ENCODE assay signal across 8 cellular contexts in genomic region chr17:42221886-42222745, GRCh38. TPM values are rescaled to one million over a fixed set of nuclear protein-coding genes. Genes with fewer than 3 reads are reported as not detected.
DNase-seq lines count a peak whose midpoint lies in the region; ATAC-seq, FAIRE-seq and TF ChIP-seq lines count a peak whose summit lies in the region.

No MANE protein-coding gene starts in this region.

- H3K9me2 ChIP-seq in OCI-LY7 (ENCODE audit: insufficient read depth, low read length): no peaks in the 10 kb centered on the region

- DNase-seq in AG09319 (ENCODE audit: extremely low read depth, low read depth) (no peak), H4 (ENCODE audit: low spot score) (peak; percentile 24), OCI-LY7 (ENCODE audit: low spot score) (peak; percentile 66), activated T-cell treated with anti-CD3 and anti-CD28 coated beads for 4 hours (peak; percentile 44), fibroblast of lung (ENCODE audit: low read depth in 2 of 2) (peak; percentile 32 to 72), pancreas (peak in 1 of 6 donors; percentile 19), NCI-H1930 (lab: John Stamatoyannopoulos, UW) (no peak)

- CTCF ChIA-PET in OCI-LY7 (lab: Charles Lee; ENCODE audit: unreplicated experiment): interaction anchor here (0.6 to 1.3 kb wide), 7 partner anchors 24 to 459 kb away, joined by 3 to 5 read pairs (median 3); no protein-coding TSS in a partner anchor

- H3K4me2 ChIP-seq in OCI-LY7 (ENCODE audit: low read length) (no peak overlapping the region), fibroblast of lung (ENCODE audit: extremely low read depth, insufficient read depth, low read length) (no peak overlapping the region)

- POLR2A ChIA-PET in OCI-LY7 (lab: Charles Lee): interaction anchor here (0.6 kb wide), 1 partner anchor 92 kb away, joined by 4 read pairs; no protein-coding TSS in a partner anchor

- no peaks in the 10 kb centered on the region for H3K4me1 ChIP-seq in OCI-LY7 (ENCODE audit: insufficient read depth, low read length, poor library complexity, severe bottlenecking)
- H3K4me1 ChIP-seq in fibroblast of lung (ENCODE audit: control insufficient read depth, extremely low read depth, insufficient read depth, low read length): no peaks in the 10 kb centered on the region
- no peaks in the 10 kb centered on the region for H3K4me1 ChIP-seq in pancreas

- H3K9me3 ChIP-seq in OCI-LY7 (ENCODE audit: low read length): no peaks in the 10 kb centered on the region
- H3K9me3 ChIP-seq in fibroblast of lung (ENCODE audit: control insufficient read depth, insufficient read depth, low read depth, low read length): no peaks in the 10 kb centered on the region
- H3K9me3 ChIP-seq in pancreas: no peaks in the 10 kb centered on the region

- H3K4me3 ChIP-seq in OCI-LY7 (ENCODE audit: low read depth, low read length, poor library complexity, severe bottlenecking) (no peak overlapping the region), fibroblast of lung (replicated peaks in 1 of 4; ENCODE audit: control extremely low read depth in 1 of 4, insufficient read depth in 1 of 4, low read depth in 3 of 4, low read length in 4 of 4) (no peak overlapping the region), pancreas (no peak overlapping the region)

- no peak for FAIRE-seq in pancreas (lab: Jason Lieb, UNC)

- peak; percentile 72 for TF ChIP-seq CTCF in AG09319 (IDR thresholded peaks at IDR 0.05; ENCODE audit: low read depth, low read length)
- TF ChIP-seq CTCF in OCI-LY7 (conservative IDR thresholded peaks at IDR 0.05; ENCODE audit: low read length): peak; percentile 87
- peak; percentile 61 to 77 for TF ChIP-seq CTCF in fibroblast of lung (conservative IDR thresholded peaks at IDR 0.05 in 1 of 2, IDR thresholded peaks at IDR 0.05 in 1 of 2; ENCODE audit: low read depth in 1 of 2, low read length in 2 of 2)
- TF ChIP-seq CTCF in pancreas (IDR thresholded peaks at IDR 0.05): peak in 1 of 4 donors; percentile 9

- no peak overlapping the region for H3K9ac ChIP-seq in fibroblast of lung (ENCODE audit: insufficient read depth, low read length)

- H4K20me1 ChIP-seq in OCI-LY7 (ENCODE audit: insufficient read depth, low read length): no peaks in the 10 kb centered on the region
- no peaks in the 10 kb centered on the region for H4K20me1 ChIP-seq in fibroblast of lung (ENCODE audit: control insufficient read depth, extremely low read depth, insufficient read depth, low read length)

- peak in 3 of 4 donors; percentile 77 to 90 (median 79) for ATAC-seq in pancreas
- ATAC-seq in HG03460 (IDR thresholded peaks at IDR 0.05; ENCODE audit: unreplicated experiment): no peak

- H3K79me2 ChIP-seq in OCI-LY7 (ENCODE audit: insufficient read depth, low read depth, low read length): no peaks in the 10 kb centered on the region
- no peaks in the 10 kb centered on the region for H3K79me2 ChIP-seq in fibroblast of lung (ENCODE audit: control insufficient read depth, insufficient read depth, low read length)

- H3K27ac ChIP-seq in OCI-LY7 (ENCODE audit: low read depth, low read length, poor library complexity, severe bottlenecking) (no peak overlapping the region), fibroblast of lung (ENCODE audit: insufficient read depth, low read length) (no peak overlapping the region), pancreas (no peak overlapping the region)

- intact Hi-C loops in OCI-LY7 (cut with micrococcal nuclease; ENCODE audit: unreplicated experiment): loop anchor here (10.0 kb wide), 2 partner anchors 53 to 183 kb away; partner anchors contain the start of gene STAT5B
- intact Hi-C loops in pancreas (cut with DNase I): no loop called here

- H3K27me3 ChIP-seq in fibroblast of lung (ENCODE audit: control insufficient read depth, insufficient read depth, low read length): no peaks in the 10 kb centered on the region
- H3K27me3 ChIP-seq in pancreas: no peaks in the 10 kb centered on the region

- WGBS in pancreas, 2 donors: 63 to 66% methylated on average over 3 of the region's 3 CpGs

- no TSS peak for BruUV-seq in OCI-LY7 (replicated peaks; lab: Mats Ljungman, UMichigan)

- no peak overlapping the region for H2AFZ ChIP-seq in OCI-LY7 (ENCODE audit: low read length)
- no peak overlapping the region for H2AFZ ChIP-seq in fibroblast of lung (ENCODE audit: low read length)

- peaks cover 2% of the 10 kb centered on the region; the same call in 1 of the 2 replicates for H3K36me3 ChIP-seq in OCI-LY7 (ENCODE audit: insufficient read depth, low read length)
- H3K36me3 ChIP-seq in fibroblast of lung (ENCODE audit: control insufficient read depth, insufficient read depth, low read length): peaks cover 11% of the 10 kb centered on the region
- peaks cover 0 to 18% (median 3%) of the 10 kb centered on the region in 3 donors for H3K36me3 ChIP-seq in pancreas

RNA-seq across cellular contexts. Expression of gene GHDC, which starts 27.8 kb away (rescaled TPM):
- total RNA-seq in H4 (2014; rRNA removed; shearing (Covaris generic)): 1.5 and 1.9 TPM in 2 replicates
- total RNA-seq in OCI-LY7 (2014; rRNA removed; shearing (Covaris generic)): 30.0 and 30.7 TPM in 2 replicates
- total RNA-seq in OCI-LY7 (2022) (25.0 and 33.2 TPM in 2 replicates), fibroblast of lung (20.0 and 26.6 TPM in 2 replicates), pancreas (10 to 100 TPM; 14.8 to 20.9 (median 17.1) TPM)
- polyA plus RNA-seq in fibroblast of lung (6.1 and 6.7 TPM in 2 replicates), pancreas (10 to 100 TPM; 19.4 to 21.6 TPM)
- 10.7 and 12.0 TPM in 2 replicates for polyA plus RNA-seq in fibroblast of lung (2012)
- 6.1 and 18.1 TPM in 2 replicates for polyA minus RNA-seq in fibroblast of lung (ENCODE audit: low replicate concordance)

RNA-seq across cellular contexts. Expression of gene HCRT, which starts 36.9 kb away (rescaled TPM):
- not detected in 2 replicates for total RNA-seq in H4 (2014; rRNA removed; shearing (Covaris generic))
- not detected in 2 replicates for total RNA-seq in OCI-LY7 (2014; rRNA removed; shearing (Covaris generic))
- total RNA-seq in OCI-LY7 (2022): not detected in 2 replicates
- not detected in 2 replicates for total RNA-seq in fibroblast of lung
- not detected in 2 replicates for polyA plus RNA-seq in fibroblast of lung
- not detected in 2 replicates for polyA plus RNA-seq in fibroblast of lung (2012)
- not detected in 2 replicates for polyA minus RNA-seq in fibroblast of lung (ENCODE audit: low replicate concordance)
- total RNA-seq in pancreas: not detected
- polyA plus RNA-seq in pancreas: not detected

RNA-seq across cellular contexts. Expression of gene KCNH4, which starts 41.2 kb away (rescaled TPM):
- 0.06 TPM in 1 of 2 replicates, not detected in the other for total RNA-seq in H4 (2014; rRNA removed; shearing (Covaris generic))
- total RNA-seq in OCI-LY7 (2014; rRNA removed; shearing (Covaris generic)): not detected in 2 replicates
- total RNA-seq in OCI-LY7 (2022) (not detected in 2 replicates), fibroblast of lung (not detected in 2 replicates), pancreas (under 1 TPM in 5 of 6 donors, not detected in 1; 0.03 to 0.09 (median 0.06) TPM)
- polyA plus RNA-seq in fibroblast of lung (0.01 and 0.03 TPM in 2 replicates), pancreas (under 1 TPM; 0.11 to 0.14 TPM)
- polyA plus RNA-seq in fibroblast of lung (2012): not detected in 2 replicates
- not detected in 2 replicates for polyA minus RNA-seq in fibroblast of lung (ENCODE audit: low replicate concordance)

RNA-seq across cellular contexts. Expression of gene STAT5B, which starts 54.1 kb away (rescaled TPM):
- total RNA-seq in H4 (2014; rRNA removed; shearing (Covaris generic)): 13.7 and 25.0 TPM in 2 replicates
- 32.4 and 33.3 TPM in 2 replicates for total RNA-seq in OCI-LY7 (2014; rRNA removed; shearing (Covaris generic))
- total RNA-seq in OCI-LY7 (2022): 46.7 and 50.5 TPM in 2 replicates
- 24.4 and 25.9 TPM in 2 replicates for total RNA-seq in fibroblast of lung
- polyA plus RNA-seq in fibroblast of lung: 18.0 and 29.6 TPM in 2 replicates
- 13.9 and 21.0 TPM in 2 replicates for polyA plus RNA-seq in fibroblast of lung (2012)
- polyA minus RNA-seq in fibroblast of lung (ENCODE audit: low replicate concordance): 21.1 and 29.1 TPM in 2 replicates
- 10 to 100 TPM; 22.6 to 27.5 (median 24.2) TPM for total RNA-seq in pancreas
- 10 to 100 TPM; 17.9 to 24.3 TPM for polyA plus RNA-seq in pancreas

Comparison
In these comparisons a context has a peak if more than half of its experiments do, and no peak if none do; other contexts are left out.
1. DNase-seq: peak in H4 (single experiment), OCI-LY7 (single experiment), activated T-cell treated with anti-CD3 and anti-CD28 coated beads for 4 hours (single experiment) and fibroblast of lung (2 of 2); none in AG09319 (single experiment) and NCI-H1930 (0 of 2).